ENCODE assay signal across 10 cellular contexts in genomic region chr1:29849038-29849750, GRCh38.
DNase-seq lines count a peak whose midpoint lies in the region; ATAC-seq, FAIRE-seq and TF ChIP-seq lines count a peak whose summit lies in the region.
"Had no signal": no experiment of that assay in that cellular context is flagged by ENCODE, and none has a peak within 500 bp of the region (broad histone marks: within the 10 kb centered on the region; RNA-seq: fewer than 3 reads in every experiment).

No MANE protein-coding gene starts in this region.

- DNase-seq in CD4-positive, alpha-beta T cell, result peak in 7 of 10 experiments; percentile 2 to 38 (median 9)
- DNase-seq in GM23248 (peak; percentile 53), Panc1 (ENCODE audit: low read depth, low spot score) (peak; percentile 7), astrocyte (ENCODE audit: low read depth) (peak; percentile 6), HepG2 (ENCODE audit: low spot score) (peak; percentile 32), superior temporal gyrus (ENCODE audit: extremely low spot score) (peak; percentile 46)
- DNase-seq: natural killer cell had no signal

- BruUV-seq in Panc1 (replicated peaks; lab: Mats Ljungman, UMichigan) (no TSS peak), HepG2 (replicated peaks; lab: Mats Ljungman, UMichigan) (no TSS peak)

- peaks cover 9% of the 10 kb centered on the region for H3K27me3 ChIP-seq in CD4-positive, alpha-beta T cell (ENCODE audit: control insufficient read depth, insufficient read depth, low read length)
- H3K27me3 ChIP-seq in GM23248 (replicated peaks; ENCODE audit: insufficient read depth) (peaks cover 21% of the 10 kb centered on the region), Panc1 (ENCODE audit: control insufficient read depth, insufficient read depth, low read length) (no peaks in the 10 kb centered on the region), astrocyte (ENCODE audit: insufficient read depth, low read length) (no peaks in the 10 kb centered on the region), HepG2 (ENCODE audit: control insufficient read depth in 1 of 2, insufficient read depth in 2 of 2, low read length in 2 of 2) (peaks cover 0 to 3% of the 10 kb centered on the region in 2 experiments; a peak in 1 of 5 replicates)

- H3K4me3 ChIP-seq in GM23248, result no peak overlapping the region
- no peak overlapping the region for H3K4me3 ChIP-seq in Panc1 (ENCODE audit: low read depth in 2 of 2, low read length in 2 of 2)
- no peak overlapping the region for H3K4me3 ChIP-seq in astrocyte (ENCODE audit: insufficient read depth, low read depth, low read length)
- H3K4me3 ChIP-seq in HepG2 (replicated peaks in 1 of 3; ENCODE audit: insufficient read depth in 1 of 3, low read depth in 2 of 3, low read length in 3 of 3), result no peak overlapping the region
- H3K4me3 ChIP-seq: SJSA1 had no signal

- FAIRE-seq in astrocyte (lab: Jason Lieb, UNC) (no peak), HepG2 (lab: Jason Lieb, UNC) (no peak)

- in situ Hi-C loops in GM23248 (cut with MboI), result no loop called here
- in situ Hi-C loops in Panc1 (cut with HindIII; ENCODE audit: low pct_unique_long_range_greater_than_20kb, low sequenced_read_pairs), result no loop called here
- in situ Hi-C loops in HepG2 (cut with HindIII; ENCODE audit: extremely low pct_ligation_motif_present, low pct_unique_long_range_greater_than_20kb), result no loop called here

- H3K4me1 ChIP-seq in GM23248 (ENCODE audit: insufficient read depth), result no peaks in the 10 kb centered on the region
- H3K4me1 ChIP-seq in Panc1 (ENCODE audit: control insufficient read depth, insufficient read depth, low read length), result no peaks in the 10 kb centered on the region
- no peaks in the 10 kb centered on the region for H3K4me1 ChIP-seq in astrocyte (ENCODE audit: insufficient read depth, low read length)
- H3K4me1 ChIP-seq in HepG2 (ENCODE audit: insufficient read depth, low read length), result no peaks in the 10 kb centered on the region

- H3K27me3 Mint-ChIP-seq in CD4-positive, alpha-beta T cell, result peaks cover 22% of the 10 kb centered on the region
- H3K27me3 Mint-ChIP-seq in astrocyte (ENCODE audit: low read depth, unreplicated experiment), result peaks cover 35% of the 10 kb centered on the region

- TF ChIP-seq CTCF in CD4-positive, alpha-beta T cell (IDR thresholded peaks at IDR 0.05), result no peak
- TF ChIP-seq CTCF in Panc1 (IDR thresholded peaks at IDR 0.05) (peak; percentile 77), astrocyte (IDR thresholded peaks at IDR 0.05; ENCODE audit: insufficient read depth, low read depth, low read length) (peak; percentile 43), HepG2 (CRISPR knock-in tag; IDR thresholded peaks at IDR 0.05) (peak; percentile 54)

- H3K79me2 ChIP-seq in GM23248 (ENCODE audit: insufficient read depth), result no peaks in the 10 kb centered on the region
- H3K79me2 ChIP-seq in astrocyte (ENCODE audit: insufficient read depth, low read length), result no peaks in the 10 kb centered on the region
- no peaks in the 10 kb centered on the region for H3K79me2 ChIP-seq in HepG2 (ENCODE audit: insufficient read depth, low read length)

- no peak overlapping the region for H3K4me3 Mint-ChIP-seq in CD4-positive, alpha-beta T cell
- H3K4me3 Mint-ChIP-seq in astrocyte (ENCODE audit: unreplicated experiment), result no peak overlapping the region
- H3K4me3 Mint-ChIP-seq: natural killer cell had no signal

- H3K9me2 ChIP-seq in GM23248 (ENCODE audit: insufficient read depth), result no peaks in the 10 kb centered on the region

- H3K9ac ChIP-seq in GM23248, result no peak overlapping the region
- H3K9ac ChIP-seq in astrocyte (ENCODE audit: low read length), result no peak overlapping the region
- H3K9ac ChIP-seq in HepG2 (ENCODE audit: insufficient read depth, low read depth, low read length), result no peak overlapping the region

- H2AFZ ChIP-seq in GM23248 (no peak overlapping the region), astrocyte (ENCODE audit: low read depth, low read length) (no peak overlapping the region), HepG2 (ENCODE audit: low read length) (no peak overlapping the region)

- WGBS in GM23248 (ENCODE audit: low coverage in 1 of 2, low lambda C conversion rate in 2 of 2, missing lambda C conversion rate in 2 of 2), 2 experiments, result 53 to 55% methylated on average over 10 of the region's 10 CpGs
- 44% methylated on average over 9 of the region's 10 CpGs for WGBS in HepG2 (ENCODE audit: low lambda C conversion rate)

- no peak for TF ChIP-seq POLR2A in HepG2 (IDR thresholded peaks at IDR 0.05; ENCODE audit: insufficient read depth in 1 of 2, low read depth in 2 of 2, low read length in 2 of 2)

- no peak for ATAC-seq in CD4-positive, alpha-beta T cell (ENCODE audit: poor library complexity)
- peak; percentile 58; the same call in 1 of the 2 replicates for ATAC-seq in Panc1
- peak; percentile 35; the same call in 2 of the 3 replicates for ATAC-seq in HepG2
- ATAC-seq in GM18519 (IDR thresholded peaks at IDR 0.05; ENCODE audit: low FRiP score, unreplicated experiment), result no peak
- no peak for ATAC-seq in HG03354 (IDR thresholded peaks at IDR 0.05; ENCODE audit: poor library complexity, severe bottlenecking, unreplicated experiment)

- no peaks in the 10 kb centered on the region for H3K4me1 Mint-ChIP-seq in CD4-positive, alpha-beta T cell (ENCODE audit: low read depth)
- no peaks in the 10 kb centered on the region for H3K4me1 Mint-ChIP-seq in astrocyte (ENCODE audit: low read depth, unreplicated experiment)

- no peaks in the 10 kb centered on the region for H3K36me3 Mint-ChIP-seq in CD4-positive, alpha-beta T cell (ENCODE audit: low read depth)
- H3K36me3 Mint-ChIP-seq in astrocyte (ENCODE audit: low read depth, unreplicated experiment), result no peaks in the 10 kb centered on the region
- H3K36me3 Mint-ChIP-seq: natural killer cell had no signal

- no peak overlapping the region for H3K27ac ChIP-seq in CD4-positive, alpha-beta T cell (ENCODE audit: low read depth, low read length)
- H3K27ac ChIP-seq in GM23248 (no peak overlapping the region), Panc1 (ENCODE audit: low read length) (no peak overlapping the region), astrocyte (ENCODE audit: low read depth, low read length) (no peak overlapping the region), HepG2 (ENCODE audit: extremely low read length, insufficient read depth, low read length) (no peak overlapping the region)
- H3K27ac ChIP-seq: SJSA1 had no signal

- H3K9me3 Mint-ChIP-seq in CD4-positive, alpha-beta T cell, result no peaks in the 10 kb centered on the region
- no peaks in the 10 kb centered on the region for H3K9me3 Mint-ChIP-seq in astrocyte (ENCODE audit: unreplicated experiment)
- H3K9me3 Mint-ChIP-seq: natural killer cell had no signal

- no peak for TF ChIP-seq RAD21 in HepG2 (CRISPR knock-in tag; IDR thresholded peaks at IDR 0.05)

- intact Hi-C loops in CD4-positive, alpha-beta T cell (cut with DNase I, micrococcal nuclease), result loop anchor here in 1 of 2 experiments (1.0 kb wide), 1 partner anchor 613 kb away; the partner anchor contains the start of gene PTPRU
- intact Hi-C loops in Panc1 (cut with micrococcal nuclease; ENCODE audit: unreplicated experiment), result loop anchor here (5.0 kb wide), 1 partner anchor 57 kb away; no protein-coding TSS in a partner anchor
- intact Hi-C loops in HepG2 (cut with micrococcal nuclease; ENCODE audit: unreplicated experiment), result loop anchor here (1.0 kb wide), 1 partner anchor 56 kb away; no protein-coding TSS in a partner anchor

- no peak overlapping the region for H3K4me2 ChIP-seq in GM23248 (ENCODE audit: unreplicated experiment)
- H3K4me2 ChIP-seq in astrocyte (ENCODE audit: low read length), result no peak overlapping the region
- H3K4me2 ChIP-seq in HepG2 (ENCODE audit: low read depth, low read length), result no peak overlapping the region

- no peak for TF ChIP-seq EP300 in HepG2 (IDR thresholded peaks at IDR 0.05; ENCODE audit: low read depth in 2 of 2, low read length in 2 of 2)
- TF ChIP-seq EP300 in HepG2 (CRISPR knock-in tag; IDR thresholded peaks at IDR 0.05; ENCODE audit: borderline replicate concordance), result no peak

- no peaks in the 10 kb centered on the region for H3F3A ChIP-seq in GM23248 (ENCODE audit: insufficient read depth)

- no peaks in the 10 kb centered on the region for H4K20me1 ChIP-seq in GM23248 (ENCODE audit: insufficient read depth)
- H4K20me1 ChIP-seq in astrocyte (ENCODE audit: insufficient read depth, low read length), result no peaks in the 10 kb centered on the region
- no peaks in the 10 kb centered on the region for H4K20me1 ChIP-seq in HepG2 (ENCODE audit: insufficient read depth, low read length)

- H3K36me3 ChIP-seq in GM23248 (ENCODE audit: low read depth), result no peaks in the 10 kb centered on the region
- no peaks in the 10 kb centered on the region for H3K36me3 ChIP-seq in Panc1 (ENCODE audit: control insufficient read depth, insufficient read depth, low read length)
- H3K36me3 ChIP-seq in astrocyte (ENCODE audit: insufficient read depth, low read length), result no peaks in the 10 kb centered on the region
- no peaks in the 10 kb centered on the region for H3K36me3 ChIP-seq in HepG2 (replicated peaks in 1 of 2; ENCODE audit: control insufficient read depth in 1 of 2, insufficient read depth in 2 of 2, low read length in 2 of 2)
- H3K36me3 ChIP-seq: SJSA1 had no signal

- H3K27ac Mint-ChIP-seq in CD4-positive, alpha-beta T cell, result no peak overlapping the region
- no peak overlapping the region for H3K27ac Mint-ChIP-seq in astrocyte (ENCODE audit: unreplicated experiment)
- H3K27ac Mint-ChIP-seq: natural killer cell had no signal

- CTCF ChIA-PET in CD4-positive, alpha-beta T cell (lab: Charles Lee), result no interaction called here
- CTCF ChIA-PET in Panc1 (lab: Charles Lee), result interaction anchor here (0.5 to 1.6 kb wide), 5 partner anchors 56 to 1878 kb away, joined by 3 to 9 read pairs (median 4); no protein-coding TSS in a partner anchor
- CTCF ChIA-PET in HepG2 (lab: Yijun Ruan, JAX; ENCODE audit: low intra/inter-chr PET ratio, low total read pairs), result interaction anchor here (0.7 to 1.4 kb wide), 3 partner anchors 56 to 470 kb away, joined by 3 to 5 read pairs (median 5); no protein-coding TSS in a partner anchor

- POLR2A ChIA-PET in CD4-positive, alpha-beta T cell (lab: Charles Lee), result no interaction called here
- POLR2A ChIA-PET in Panc1 (lab: Charles Lee) (no interaction called here), HepG2 (lab: Yijun Ruan, JAX) (no interaction called here)

- H3K9me3 ChIP-seq in CD4-positive, alpha-beta T cell (ENCODE audit: control insufficient read depth, low read length), result no peaks in the 10 kb centered on the region
- H3K9me3 ChIP-seq in GM23248 (ENCODE audit: low read depth) (no peaks in the 10 kb centered on the region), Panc1 (ENCODE audit: control insufficient read depth, insufficient read depth, low read depth, low read length) (no peaks in the 10 kb centered on the region), astrocyte (ENCODE audit: insufficient read depth, low read depth, low read length) (no peaks in the 10 kb centered on the region), HepG2 (ENCODE audit: low read length) (no peaks in the 10 kb centered on the region)
- H3K9me3 ChIP-seq: SJSA1 had no signal

TF ChIP-seq in HepG2, 621 proteins besides CTCF, POLR2A, EP300 and RAD21 (continues in another document):
- TF ChIP-seq NPAS2 (CRISPR knock-in tag; IDR thresholded peaks at IDR 0.05; ENCODE audit: borderline replicate concordance) (no peak), SMC3 (IDR thresholded peaks at IDR 0.05; ENCODE audit: low read length) (peak; percentile 56; the same call in 1 of the 2 replicates)

Comparison
In these comparisons a context has a peak if more than half of its experiments do, and no peak if none do; other contexts are left out.
1. ATAC-seq: peak in Panc1 (single experiment) and HepG2 (single experiment); none in CD4-positive, alpha-beta T cell (single experiment), GM18519 (single experiment) and HG03354 (single experiment).
2. Peak in every context shown above with its lines, with median percentiles within 50 percentile points of each other: DNase-seq.